Comparison of ENCODE assay signal across 8 cellular contexts in genomic region chr5:139649082-139649991, GRCh38.
DNase-seq lines count a peak whose midpoint lies in the region; TF ChIP-seq lines count a peak whose summit lies in the region.

No MANE protein-coding gene starts in this region.

- DNase-seq in GM12864 (ENCODE audit: low read depth) (no peak), MV-4-11 (lab: John Stamatoyannopoulos, UW) (peak; percentile 38), brain microvascular endothelial cell (no peak), left kidney (ENCODE audit: low read depth, low spot score) (peak; percentile 70), NCI-H1436 (lab: John Stamatoyannopoulos, UW) (no peak), DMS79 (lab: John Stamatoyannopoulos, UW) (no peak), Ammon's horn (ENCODE audit: low spot score) (no peak)

- H3K27me3 ChIP-seq in brain microvascular endothelial cell (replicated peaks) (no peaks in the 10 kb centered on the region), subcutaneous abdominal adipose tissue (ENCODE audit: control insufficient read depth in 5 of 5, insufficient read depth in 4 of 5, low read length in 5 of 5) (no peaks in the 10 kb centered on the region)

- peak overlapping the region in 4 of 5 donors; percentile 74 to 87 (median 80) for H3K9ac ChIP-seq in subcutaneous abdominal adipose tissue (ENCODE audit: low read length in 5 of 5)

- peaks cover 14 to 71% (median 63%) of the 10 kb centered on the region in 5 donors for H3K4me1 ChIP-seq in subcutaneous abdominal adipose tissue (ENCODE audit: control insufficient read depth in 5 of 5, insufficient read depth in 5 of 5, low read length in 5 of 5)

- H3K9me3 ChIP-seq in subcutaneous abdominal adipose tissue (ENCODE audit: control insufficient read depth in 5 of 5, low read length in 5 of 5): no peaks in the 10 kb centered on the region

- no peak overlapping the region for H3K27ac ChIP-seq in brain microvascular endothelial cell
- H3K27ac ChIP-seq in subcutaneous abdominal adipose tissue (ENCODE audit: low read depth, low read length): peak overlapping the region; percentile 95

- H3K4me3 ChIP-seq in GM12864 (ENCODE audit: low read depth, low read length) (peak overlapping the region; percentile 84), brain microvascular endothelial cell (ENCODE audit: low read depth, low read length) (peak overlapping the region; percentile 87), subcutaneous abdominal adipose tissue (ENCODE audit: low read depth in 1 of 5, low read length in 5 of 5) (peak overlapping the region; percentile 77 to 88 (median 80))

- H3K36me3 ChIP-seq in brain microvascular endothelial cell (replicated peaks) (no peaks in the 10 kb centered on the region), subcutaneous abdominal adipose tissue (ENCODE audit: control insufficient read depth in 5 of 5, insufficient read depth in 5 of 5, low read length in 5 of 5) (no peaks in the 10 kb centered on the region)

- in situ Hi-C loops in brain microvascular endothelial cell (cut with HindIII; ENCODE audit: low pct_ligation_motif_present, low sequenced_read_pairs): loop anchor here (25.0 kb wide), 1 partner anchor 113 kb away; no protein-coding TSS in a partner anchor

- TF ChIP-seq CTCF in GM12864 (IDR thresholded peaks at IDR 0.05; ENCODE audit: low read depth, low read length, missing control alignments) (peak; percentile 19), brain microvascular endothelial cell (IDR thresholded peaks at IDR 0.05; ENCODE audit: low read depth, low read length, missing control alignments) (peak; percentile 5)

Comparison
In these comparisons a context has a peak if more than half of its experiments do, and no peak if none do; other contexts are left out.
1. DNase-seq: peak in MV-4-11 (single experiment) and left kidney (single experiment); none in GM12864 (single experiment), brain microvascular endothelial cell (single experiment), NCI-H1436 (single experiment), DMS79 (single experiment) and Ammon's horn (single experiment).
2. Peak in every context shown above with its lines, with median percentiles within 50 percentile points of each other: H3K4me3 ChIP-seq.